ENCODE assay signal across 1 cellular context in the genomic region with DNA sequence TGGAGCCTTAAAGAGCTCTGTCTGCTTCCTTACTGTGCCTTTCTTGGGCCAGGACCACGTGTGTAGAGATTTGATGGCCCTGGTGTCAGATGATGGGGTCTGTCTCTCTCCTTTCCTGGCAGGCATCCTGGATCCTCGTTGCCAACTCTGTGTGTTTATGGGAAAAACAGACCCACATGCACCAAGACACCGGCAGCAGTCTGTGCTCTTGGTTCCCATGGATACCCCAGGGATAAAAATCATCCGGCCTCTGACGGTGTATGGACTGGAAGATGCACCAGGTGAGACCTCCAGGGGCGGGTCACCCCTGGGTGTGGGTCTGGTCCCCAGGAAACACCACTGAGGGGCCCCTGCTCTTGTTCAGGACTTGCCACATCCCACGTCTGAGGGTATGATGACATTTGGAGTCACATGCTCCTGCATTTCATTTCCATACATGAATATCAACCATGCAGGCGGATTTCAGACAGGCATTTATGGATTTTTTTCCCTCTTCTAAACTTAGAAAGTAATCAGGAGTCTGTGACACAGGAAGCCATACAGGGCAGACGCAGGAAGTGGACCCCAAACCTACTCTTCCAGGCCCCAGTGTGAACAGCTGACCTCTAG.
TF ChIP-seq lines count a peak whose summit lies in the region.

No MANE protein-coding gene starts in this region.

TF ChIP-seq in WTC11, 78 proteins besides CTCF, POLR2A, EP300 and RAD21 (continued from another document):
- TF ChIP-seq, protein P1, sequence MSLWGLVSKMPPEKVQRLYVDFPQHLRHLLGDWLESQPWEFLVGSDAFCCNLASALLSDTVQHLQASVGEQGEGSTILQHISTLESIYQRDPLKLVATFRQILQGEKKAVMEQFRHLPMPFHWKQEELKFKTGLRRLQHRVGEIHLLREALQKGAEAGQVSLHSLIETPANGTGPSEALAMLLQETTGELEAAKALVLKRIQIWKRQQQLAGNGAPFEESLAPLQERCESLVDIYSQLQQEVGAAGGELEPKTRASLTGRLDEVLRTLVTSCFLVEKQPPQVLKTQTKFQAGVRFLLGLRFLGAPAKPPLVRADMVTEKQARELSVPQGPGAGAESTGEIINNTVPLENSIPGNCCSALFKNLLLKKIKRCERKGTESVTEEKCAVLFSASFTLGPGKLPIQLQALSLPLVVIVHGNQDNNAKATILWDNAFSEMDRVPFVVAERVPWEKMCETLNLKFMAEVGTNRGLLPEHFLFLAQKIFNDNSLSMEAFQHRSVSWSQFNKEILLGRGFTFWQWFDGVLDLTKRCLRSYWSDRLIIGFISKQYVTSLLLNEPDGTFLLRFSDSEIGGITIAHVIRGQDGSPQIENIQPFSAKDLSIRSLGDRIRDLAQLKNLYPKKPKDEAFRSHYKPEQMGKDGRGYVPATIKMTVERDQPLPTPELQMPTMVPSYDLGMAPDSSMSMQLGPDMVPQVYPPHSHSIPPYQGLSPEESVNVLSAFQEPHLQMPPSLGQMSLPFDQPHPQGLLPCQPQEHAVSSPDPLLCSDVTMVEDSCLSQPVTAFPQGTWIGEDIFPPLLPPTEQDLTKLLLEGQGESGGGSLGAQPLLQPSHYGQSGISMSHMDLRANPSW (CRISPR knock-in tag; conservative IDR thresholded peaks at IDR 0.05; ENCODE audit: low read depth) = no peak
- TF ChIP-seq ZNF671 (CRISPR knock-in tag; IDR thresholded peaks at IDR 0.05) = no peak
- TF ChIP-seq, protein P2, sequence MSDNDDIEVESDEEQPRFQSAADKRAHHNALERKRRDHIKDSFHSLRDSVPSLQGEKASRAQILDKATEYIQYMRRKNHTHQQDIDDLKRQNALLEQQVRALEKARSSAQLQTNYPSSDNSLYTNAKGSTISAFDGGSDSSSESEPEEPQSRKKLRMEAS (CRISPR knock-in tag; IDR thresholded peaks at IDR 0.05) = no peak
- TF ChIP-seq SMAD3 (CRISPR knock-in tag; IDR thresholded peaks at IDR 0.05; ENCODE audit: borderline replicate concordance) = no peak
- no peak for TF ChIP-seq NR2C2 (CRISPR knock-in tag; IDR thresholded peaks at IDR 0.05)
- no peak for TF ChIP-seq NFATC4 (CRISPR knock-in tag; IDR thresholded peaks at IDR 0.05)
- TF ChIP-seq ZNF232 (CRISPR knock-in tag; IDR thresholded peaks at IDR 0.05) = no peak
